In the genomic region with DNA sequence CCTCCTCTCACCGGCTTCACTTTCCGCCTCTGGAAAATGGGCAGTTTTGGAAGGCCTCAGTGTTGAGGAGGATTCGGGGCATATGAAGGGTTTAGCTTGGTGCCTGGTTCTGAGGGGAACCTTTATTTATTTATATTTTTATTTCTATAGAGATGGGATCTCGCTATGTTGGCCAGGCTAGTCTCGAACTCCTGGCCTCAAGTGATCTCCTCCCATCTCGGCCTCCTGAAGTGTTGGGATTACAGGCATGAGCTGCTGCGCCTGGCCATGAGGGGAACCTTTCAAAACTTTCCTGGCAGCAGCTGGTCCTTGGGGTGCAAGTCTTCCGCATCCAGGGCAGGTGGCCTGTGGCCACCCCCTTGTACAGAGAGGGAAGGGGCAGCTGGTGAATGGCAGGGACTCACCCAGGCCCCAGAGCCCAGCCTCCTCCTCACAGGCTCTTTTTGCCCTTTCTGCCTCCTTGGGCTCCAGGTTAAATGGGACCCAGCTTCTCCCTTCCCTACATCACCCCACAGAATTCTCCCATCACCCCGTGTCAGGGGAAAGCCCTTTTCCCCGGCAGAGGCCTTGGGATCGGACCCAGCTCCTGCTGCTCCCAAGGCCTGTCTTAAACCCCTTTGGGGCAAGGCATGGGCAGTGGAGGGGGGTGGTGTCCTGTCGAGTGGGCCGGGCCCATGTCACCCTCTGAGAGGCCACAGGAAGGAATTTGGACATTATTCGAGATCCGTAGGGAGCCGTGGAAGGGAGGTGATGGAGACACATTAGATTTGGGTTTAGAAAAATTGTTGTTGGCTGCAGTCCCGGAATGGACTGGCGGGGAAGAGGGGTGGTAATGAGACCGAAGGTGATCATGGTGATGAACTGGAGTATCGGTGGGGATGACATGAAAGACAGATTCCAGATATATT, we compare ENCODE assay signal across 23 cellular contexts. TPM values are rescaled to one million over a fixed set of nuclear protein-coding genes. Genes with fewer than 3 reads are reported as not detected.
DNase-seq lines count a peak whose midpoint lies in the region; ATAC-seq and TF ChIP-seq lines count a peak whose summit lies in the region.
"Had no signal": no experiment of that assay in that cellular context is flagged by ENCODE, and none has a peak within 500 bp of the region (broad histone marks: within the 10 kb centered on the region; RNA-seq: fewer than 3 reads in every experiment).

No MANE protein-coding gene starts in this region.

- peak overlapping the region; percentile 80 to 90 for H3K27ac ChIP-seq in ascending aorta
- peak overlapping the region; percentile 98 for H3K27ac ChIP-seq in stomach smooth muscle (ENCODE audit: low read length)
- no peak overlapping the region for H3K27ac ChIP-seq in body of pancreas
- H3K27ac ChIP-seq: epithelial cell of prostate had no signal

- no peak for ATAC-seq in GM18858 (IDR thresholded peaks at IDR 0.05; ENCODE audit: unreplicated experiment)
- ATAC-seq in body of pancreas, result no peak
- ATAC-seq: HCT116, left colon had no signal

- intact Hi-C loops in ascending aorta (cut with DNase I), result no loop called here
- intact Hi-C loops in body of pancreas (cut with DNase I), result no loop called here

- H3K4me3 ChIP-seq in ascending aorta (no peak overlapping the region), stomach smooth muscle (ENCODE audit: low read length in 2 of 2) (peak overlapping the region in 1 of 2 donors; percentile 29), body of pancreas (no peak overlapping the region)
- H3K4me3 ChIP-seq: Peyer's patch, tibial nerve had no signal

- H3K9ac ChIP-seq in stomach smooth muscle (ENCODE audit: low read length in 2 of 2), result peak overlapping the region; percentile 9 to 42

- no peak overlapping the region for H3K4me3 Mint-ChIP-seq in mesothelial cell of epicardium
- H3K4me3 Mint-ChIP-seq: CD4-positive, CD25-positive, alpha-beta regulatory T cell; central memory CD8-positive, alpha-beta T cell; memory B cell had no signal

- WGBS in body of pancreas, 2 donors, result 71 to 78% methylated on average over 16 to 20 of the region's 20 CpGs

- H3K4me1 Mint-ChIP-seq in mesothelial cell of epicardium, result peaks cover 25% of the 10 kb centered on the region
- H3K4me1 Mint-ChIP-seq: central memory CD8-positive, alpha-beta T cell had no signal

- H3K9me3 ChIP-seq in ascending aorta (no peaks in the 10 kb centered on the region), stomach smooth muscle (ENCODE audit: control insufficient read depth in 2 of 2, low read length in 2 of 2) (no peaks in the 10 kb centered on the region), body of pancreas (no peaks in the 10 kb centered on the region)
- H3K9me3 ChIP-seq: Peyer's patch, tibial nerve had no signal

- no peaks in the 10 kb centered on the region for H3K9me3 Mint-ChIP-seq in mesothelial cell of epicardium
- H3K9me3 Mint-ChIP-seq: central memory CD8-positive, alpha-beta T cell; memory B cell had no signal

- H3K27me3 ChIP-seq in ascending aorta (no peaks in the 10 kb centered on the region), stomach smooth muscle (ENCODE audit: control insufficient read depth in 1 of 2, insufficient read depth in 2 of 2, low read length in 2 of 2) (no peaks in the 10 kb centered on the region), body of pancreas (no peaks in the 10 kb centered on the region)
- H3K27me3 ChIP-seq: tibial nerve had no signal

- H3K36me3 ChIP-seq in ascending aorta, result no peaks in the 10 kb centered on the region
- no peaks in the 10 kb centered on the region for H3K36me3 ChIP-seq in stomach smooth muscle (ENCODE audit: control insufficient read depth in 2 of 2, insufficient read depth in 2 of 2, low read length in 2 of 2)
- H3K36me3 ChIP-seq in body of pancreas (replicated peaks in 1 of 2; ENCODE audit: insufficient read depth in 1 of 2, low read depth in 2 of 2), result no peaks in the 10 kb centered on the region
- H3K36me3 ChIP-seq: Peyer's patch, tibial nerve had no signal

- H3K4me1 ChIP-seq in ascending aorta (peaks cover 7 to 39% of the 10 kb centered on the region in 2 donors), stomach smooth muscle (ENCODE audit: control insufficient read depth, insufficient read depth, low read length) (peaks cover 79% of the 10 kb centered on the region), body of pancreas (peaks cover 20% of the 10 kb centered on the region)

- H3K27ac Mint-ChIP-seq in mesothelial cell of epicardium, result peak overlapping the region; percentile 37
- H3K27ac Mint-ChIP-seq: CD4-positive, CD25-positive, alpha-beta regulatory T cell; memory B cell had no signal

- H3K27me3 Mint-ChIP-seq in mesothelial cell of epicardium (ENCODE audit: low read depth), result no peaks in the 10 kb centered on the region

- DNase-seq in M059J (ENCODE audit: low read depth), result peak; percentile 55
- no peak for DNase-seq in ascending aorta (ENCODE audit: low spot score in 2 of 2)
- no peak for DNase-seq in mesothelial cell of epicardium (ENCODE audit: low spot score in 2 of 2, unreplicated experiment in 2 of 2)
- no peak for DNase-seq in NCI-H1436 (lab: John Stamatoyannopoulos, UW)
- no peak for DNase-seq in body of pancreas
- DNase-seq: activated CD8-positive, alpha-beta memory T cell treated with anti-CD3 and anti-CD28 coated beads for 24 hours; activated naive CD4-positive, alpha-beta T cell treated with Interleukin-2 at 50 U/mL for 16 hours; activated T-cell treated with anti-CD3 and anti-CD28 coated beads, Interleukin-2, amount 50 U/mL, for 1 hour; CD4-positive, CD25-positive, alpha-beta regulatory T cell; effector CD4-positive, alpha-beta T cell; KBM-7; left colon; NK-92 treated with Interleukin-12 subunit alpha and Interleukin-12 subunit beta, amount 100 ng/mL, for 24 hours; Peyer's patch; stimulated activated CD4-positive, alpha-beta T cell treated with anti-CD3 and anti-CD28 coated beads, Interleukin-12 subunit alpha, Interleukin-12 subunit beta, amount 100 ng/mL, for 4 hours; stimulated activated naive CD4-positive, alpha-beta T cell treated with Interleukin-2 at 50 U/mL for 16 hours had no signal

- H3K36me3 Mint-ChIP-seq in mesothelial cell of epicardium, result no peaks in the 10 kb centered on the region
- H3K36me3 Mint-ChIP-seq: CD4-positive, CD25-positive, alpha-beta regulatory T cell; memory B cell had no signal

- TF ChIP-seq CTCF in ascending aorta (IDR thresholded peaks at IDR 0.05) (no peak), mesothelial cell of epicardium (IDR thresholded peaks at IDR 0.05; ENCODE audit: unreplicated experiment) (no peak), body of pancreas (IDR thresholded peaks at IDR 0.05) (no peak)

- no peak for TF ChIP-seq POLR2A in body of pancreas (IDR thresholded peaks at IDR 0.05)

RNA-seq across cellular contexts. Expression of gene NCS1, which starts 5.9 kb away (rescaled TPM):
- 30.0 and 49.5 TPM in 2 replicates for total RNA-seq in M059J (2014; rRNA removed; shearing (Covaris generic))
- total RNA-seq in ascending aorta, result 34.7 TPM
- total RNA-seq in mesothelial cell of epicardium, result 44.7 to 47.1 TPM (median 44.8 TPM) in 3 replicates
- total RNA-seq in body of pancreas, result 1 to 10 TPM; 3.9 to 4.3 TPM

Comparison
In these comparisons a context has a peak if more than half of its experiments do, and no peak if none do; other contexts are left out.
1. H3K27ac ChIP-seq: peak in ascending aorta (2 of 2) and stomach smooth muscle (single experiment); none in body of pancreas (0 of 4).